8 cellular contexts compared by ENCODE assay signal in the genomic region with DNA sequence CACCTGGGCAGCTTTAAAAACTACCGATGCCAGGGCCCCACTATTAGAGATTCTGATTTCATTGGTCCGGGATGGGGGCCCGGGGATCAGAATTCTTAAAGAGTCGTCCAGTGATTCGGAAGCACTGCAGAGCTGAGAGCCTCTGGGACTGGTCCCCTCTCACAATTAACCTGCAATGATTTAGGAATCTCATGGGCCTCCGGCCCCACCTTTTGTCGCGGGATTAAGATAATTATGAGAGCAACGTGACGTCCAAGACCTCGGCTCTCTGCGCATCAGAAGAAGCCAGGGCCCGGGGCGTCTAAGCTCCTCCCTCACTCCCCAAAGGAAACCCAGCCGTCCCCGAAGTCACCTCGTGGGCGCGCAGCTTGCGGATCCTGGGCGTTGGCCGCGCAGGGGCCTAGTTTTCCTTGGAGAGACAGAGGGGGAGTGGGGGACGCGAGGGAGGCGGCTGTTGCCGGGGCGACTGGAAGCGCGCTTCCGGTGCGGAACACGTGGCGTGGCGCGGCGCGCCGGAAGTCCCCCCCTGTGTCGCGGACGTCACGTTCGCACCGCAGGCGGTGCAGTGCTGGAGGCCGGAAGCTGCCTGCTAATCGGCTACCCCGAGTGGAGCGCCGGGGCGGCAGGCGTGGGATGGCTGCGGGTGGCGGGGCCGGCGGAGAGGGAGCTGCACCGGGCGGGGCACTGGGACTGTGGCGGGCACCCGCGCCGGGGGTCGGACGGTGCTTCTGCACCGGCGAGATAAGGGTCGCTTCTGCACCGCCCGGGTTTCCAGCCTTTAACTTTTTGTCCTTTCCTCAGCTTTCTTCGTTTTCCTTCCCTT. TPM values are rescaled to one million over a fixed set of nuclear protein-coding genes. Genes with fewer than 3 reads are reported as not detected.
DNase-seq lines count a peak whose midpoint lies in the region; ATAC-seq and TF ChIP-seq lines count a peak whose summit lies in the region.

A gene with protein sequence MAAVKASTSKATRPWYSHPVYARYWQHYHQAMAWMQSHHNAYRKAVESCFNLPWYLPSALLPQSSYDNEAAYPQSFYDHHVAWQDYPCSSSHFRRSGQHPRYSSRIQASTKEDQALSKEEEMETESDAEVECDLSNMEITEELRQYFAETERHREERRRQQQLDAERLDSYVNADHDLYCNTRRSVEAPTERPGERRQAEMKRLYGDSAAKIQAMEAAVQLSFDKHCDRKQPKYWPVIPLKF (minus strand): TSS at position 468 of the 823 bp plus-strand sequence. CDS start 8,414 bp downstream, outside the sequence.

- H3K27ac ChIP-seq in cardiac muscle cell: peak within 1 kb of the TSS; percentile 11
- peak within 1 kb of the TSS; percentile 70 for H3K27ac ChIP-seq in trophoblast cell (ENCODE audit: low read depth, low read length)
- peak within 1 kb of the TSS; percentile 76 to 91 (median 88) for H3K27ac ChIP-seq in tibial nerve

- peak within 1 kb of the TSS; percentile 64 for H4K12ac ChIP-seq in trophoblast cell (ENCODE audit: low read depth, low read length)

- H3K9me3 ChIP-seq in cardiac muscle cell (ENCODE audit: low read depth): no peaks in the 10 kb centered on the region
- no peaks in the 10 kb centered on the region for H3K9me3 ChIP-seq in trophoblast cell (ENCODE audit: insufficient read depth, low read depth, low read length)
- no peaks in the 10 kb centered on the region for H3K9me3 ChIP-seq in tibial nerve

- H3K4me2 ChIP-seq in trophoblast cell (ENCODE audit: low read length): peak within 1 kb of the TSS; percentile 73

- H3K23ac ChIP-seq in trophoblast cell (ENCODE audit: low read length): no peak within 1 kb of the TSS

- H3K4ac ChIP-seq in trophoblast cell (ENCODE audit: low read depth, low read length): peak within 1 kb of the TSS; percentile 46

- no peaks in the 10 kb centered on the region for H3K79me2 ChIP-seq in trophoblast cell (ENCODE audit: control insufficient read depth, insufficient read depth, low read length, poor library complexity)

- H2BK120ac ChIP-seq in trophoblast cell (ENCODE audit: insufficient read depth, low read length, poor library complexity): no peak within 1 kb of the TSS

- H3K9ac ChIP-seq in trophoblast cell (ENCODE audit: low read length): peak within 1 kb of the TSS; percentile 76

- no peak within 1 kb of the TSS for H2AK5ac ChIP-seq in trophoblast cell (ENCODE audit: low read length)

- peak within 1 kb of the TSS; percentile 69 for H3K4me3 ChIP-seq in GM08714 (ENCODE audit: low read length)
- peak within 1 kb of the TSS; percentile 45 for H3K4me3 ChIP-seq in cardiac muscle cell
- peak within 1 kb of the TSS; percentile 81 for H3K4me3 ChIP-seq in trophoblast cell (ENCODE audit: low read depth, low read length)
- H3K4me3 ChIP-seq in tibial nerve: peak within 1 kb of the TSS; percentile 58 to 70 (median 68)

- H4K91ac ChIP-seq in trophoblast cell (ENCODE audit: low read depth, low read length): peak within 1 kb of the TSS; percentile 61

- peak; percentile 90 for DNase-seq in NCI-H1092 treated with DMSO at 0.1 percent for 48 hours (lab: John Stamatoyannopoulos, UW)
- DNase-seq in SW 1271 (lab: John Stamatoyannopoulos, UW): peak; percentile 51 to 67
- DNase-seq in activated naive CD8-positive, alpha-beta T cell treated with anti-CD3 and anti-CD28 coated beads, Interleukin-2, amount 50 U/mL, for 16 hours (ENCODE audit: low read depth, low spot score): peak; percentile 57
- peak; percentile 87 to 94 for DNase-seq in cardiac muscle cell (ENCODE audit: low read depth in 1 of 2, low spot score in 1 of 2)
- peak; percentile 67 to 76 for DNase-seq in trophoblast cell
- peak; percentile 50 to 54 for DNase-seq in tibial nerve (ENCODE audit: low spot score in 2 of 2)

- TF ChIP-seq POLR2A in tibial nerve (IDR thresholded peaks at IDR 0.05): peak; percentile 34 to 73

- peak within 1 kb of the TSS; percentile 68 for H2BK5ac ChIP-seq in trophoblast cell (ENCODE audit: low read depth, low read length, poor library complexity)

- no peaks in the 10 kb centered on the region for H3K36me3 ChIP-seq in cardiac muscle cell
- no peaks in the 10 kb centered on the region for H3K36me3 ChIP-seq in trophoblast cell (ENCODE audit: control insufficient read depth in 1 of 2, insufficient read depth in 2 of 2, low read length in 2 of 2)
- no peaks in the 10 kb centered on the region for H3K36me3 ChIP-seq in tibial nerve

- TF ChIP-seq EP300 in tibial nerve (IDR thresholded peaks at IDR 0.05): peak; percentile 61 to 87

- H2BK12ac ChIP-seq in trophoblast cell (ENCODE audit: low read length): no peak within 1 kb of the TSS

- ATAC-seq in HG02588 (IDR thresholded peaks at IDR 0.05; ENCODE audit: unreplicated experiment): peak; percentile 90

- no peaks in the 10 kb centered on the region for H3K4me1 ChIP-seq in cardiac muscle cell (ENCODE audit: low read depth)
- H3K4me1 ChIP-seq in trophoblast cell (ENCODE audit: control insufficient read depth in 1 of 2, insufficient read depth in 2 of 2, low read length in 2 of 2): no peaks in the 10 kb centered on the region
- H3K4me1 ChIP-seq in tibial nerve: peaks cover 0 to 30% (median 14%) of the 10 kb centered on the region in 4 donors

- TF ChIP-seq CTCF in cardiac muscle cell (IDR thresholded peaks at IDR 0.05; ENCODE audit: low read depth, low read length) (no peak), tibial nerve (IDR thresholded peaks at IDR 0.05) (no peak)

- H3K18ac ChIP-seq in trophoblast cell (ENCODE audit: low read length): peak within 1 kb of the TSS; percentile 30

- H3K79me1 ChIP-seq in trophoblast cell (ENCODE audit: low read length): peaks cover 6% of the 10 kb centered on the region

- no peaks in the 10 kb centered on the region for H3K27me3 ChIP-seq in cardiac muscle cell
- H3K27me3 ChIP-seq in trophoblast cell (ENCODE audit: insufficient read depth, low read length): no peaks in the 10 kb centered on the region
- peaks cover 0 to 15% of the 10 kb centered on the region in 2 donors for H3K27me3 ChIP-seq in tibial nerve

- no CpG with 5 or more reads among the region's 71 CpGs for WGBS in trophoblast cell (ENCODE audit: extremely low coverage, insufficient coverage, insufficient read length)
- 0 to 9% methylated on average over 9 to 62 of the region's 71 CpGs for WGBS in tibial nerve, 2 donors

- H3K14ac ChIP-seq in trophoblast cell (ENCODE audit: low read length): peak within 1 kb of the TSS; percentile 60

- peak within 1 kb of the TSS; percentile 83 for H4K8ac ChIP-seq in trophoblast cell (ENCODE audit: low read depth, low read length)

- peak within 1 kb of the TSS; percentile 35 for H2AFZ ChIP-seq in trophoblast cell (ENCODE audit: insufficient read depth, low read length, poor library complexity)

RNA-seq across cellular contexts. Expression of the gene that starts here (rescaled TPM):
- total RNA-seq in cardiac muscle cell: 20.5 and 41.6 TPM in 2 replicates
- polyA plus RNA-seq in cardiac muscle cell: 19.5 and 28.3 TPM in 2 replicates
- polyA plus RNA-seq in trophoblast cell (2013): 8.4 and 9.3 TPM in 2 replicates
- total RNA-seq in tibial nerve: 10 to 100 TPM; 27.8 to 41.4 (median 37.9) TPM

Comparison
In these comparisons a context has a peak if more than half of its experiments do, and no peak if none do; other contexts are left out.
1. Peak in every context shown above with its lines: DNase-seq, ATAC-seq, H3K4me3 ChIP-seq and H3K27ac ChIP-seq.
2. H3K27ac ChIP-seq: peak in every context shown above with its lines; median percentile 88 in tibial nerve; 70 in trophoblast cell; 11 in cardiac muscle cell.